ENCODE assay signal across 1 cellular context in the genomic region with DNA sequence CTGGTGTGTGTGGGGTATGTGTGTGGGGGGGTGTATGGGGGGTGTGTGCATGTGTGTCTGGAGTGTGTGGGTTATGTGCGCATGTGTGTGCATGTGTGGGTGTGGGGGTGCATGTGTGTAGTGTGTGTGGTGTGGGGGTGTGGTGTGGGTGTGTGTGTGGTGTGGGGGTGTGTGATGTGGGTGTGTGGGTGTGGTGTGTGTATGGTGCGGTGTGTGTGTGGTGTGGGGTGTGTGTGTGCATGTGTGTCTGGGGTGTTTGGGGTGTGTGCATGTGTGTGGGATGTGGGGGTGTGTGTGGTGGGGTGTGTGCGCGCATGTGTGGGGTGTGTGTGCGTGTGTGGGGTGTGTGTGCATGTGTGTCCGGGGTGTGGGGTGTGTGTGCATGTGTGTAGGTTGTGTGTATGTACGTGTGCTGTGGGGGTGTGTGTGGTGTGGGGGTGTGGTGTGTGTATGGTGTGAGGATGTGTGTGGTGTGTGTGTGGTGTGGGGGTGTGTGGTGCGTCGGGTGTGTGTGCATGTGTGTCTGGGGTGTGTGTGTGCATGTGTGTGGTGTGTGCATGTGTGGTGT.
TF ChIP-seq lines count a peak whose summit lies in the region.

No MANE protein-coding gene starts in this region.

TF ChIP-seq in HepG2, 621 proteins besides CTCF, POLR2A, EP300 and RAD21:
- TF ChIP-seq, protein P1, sequence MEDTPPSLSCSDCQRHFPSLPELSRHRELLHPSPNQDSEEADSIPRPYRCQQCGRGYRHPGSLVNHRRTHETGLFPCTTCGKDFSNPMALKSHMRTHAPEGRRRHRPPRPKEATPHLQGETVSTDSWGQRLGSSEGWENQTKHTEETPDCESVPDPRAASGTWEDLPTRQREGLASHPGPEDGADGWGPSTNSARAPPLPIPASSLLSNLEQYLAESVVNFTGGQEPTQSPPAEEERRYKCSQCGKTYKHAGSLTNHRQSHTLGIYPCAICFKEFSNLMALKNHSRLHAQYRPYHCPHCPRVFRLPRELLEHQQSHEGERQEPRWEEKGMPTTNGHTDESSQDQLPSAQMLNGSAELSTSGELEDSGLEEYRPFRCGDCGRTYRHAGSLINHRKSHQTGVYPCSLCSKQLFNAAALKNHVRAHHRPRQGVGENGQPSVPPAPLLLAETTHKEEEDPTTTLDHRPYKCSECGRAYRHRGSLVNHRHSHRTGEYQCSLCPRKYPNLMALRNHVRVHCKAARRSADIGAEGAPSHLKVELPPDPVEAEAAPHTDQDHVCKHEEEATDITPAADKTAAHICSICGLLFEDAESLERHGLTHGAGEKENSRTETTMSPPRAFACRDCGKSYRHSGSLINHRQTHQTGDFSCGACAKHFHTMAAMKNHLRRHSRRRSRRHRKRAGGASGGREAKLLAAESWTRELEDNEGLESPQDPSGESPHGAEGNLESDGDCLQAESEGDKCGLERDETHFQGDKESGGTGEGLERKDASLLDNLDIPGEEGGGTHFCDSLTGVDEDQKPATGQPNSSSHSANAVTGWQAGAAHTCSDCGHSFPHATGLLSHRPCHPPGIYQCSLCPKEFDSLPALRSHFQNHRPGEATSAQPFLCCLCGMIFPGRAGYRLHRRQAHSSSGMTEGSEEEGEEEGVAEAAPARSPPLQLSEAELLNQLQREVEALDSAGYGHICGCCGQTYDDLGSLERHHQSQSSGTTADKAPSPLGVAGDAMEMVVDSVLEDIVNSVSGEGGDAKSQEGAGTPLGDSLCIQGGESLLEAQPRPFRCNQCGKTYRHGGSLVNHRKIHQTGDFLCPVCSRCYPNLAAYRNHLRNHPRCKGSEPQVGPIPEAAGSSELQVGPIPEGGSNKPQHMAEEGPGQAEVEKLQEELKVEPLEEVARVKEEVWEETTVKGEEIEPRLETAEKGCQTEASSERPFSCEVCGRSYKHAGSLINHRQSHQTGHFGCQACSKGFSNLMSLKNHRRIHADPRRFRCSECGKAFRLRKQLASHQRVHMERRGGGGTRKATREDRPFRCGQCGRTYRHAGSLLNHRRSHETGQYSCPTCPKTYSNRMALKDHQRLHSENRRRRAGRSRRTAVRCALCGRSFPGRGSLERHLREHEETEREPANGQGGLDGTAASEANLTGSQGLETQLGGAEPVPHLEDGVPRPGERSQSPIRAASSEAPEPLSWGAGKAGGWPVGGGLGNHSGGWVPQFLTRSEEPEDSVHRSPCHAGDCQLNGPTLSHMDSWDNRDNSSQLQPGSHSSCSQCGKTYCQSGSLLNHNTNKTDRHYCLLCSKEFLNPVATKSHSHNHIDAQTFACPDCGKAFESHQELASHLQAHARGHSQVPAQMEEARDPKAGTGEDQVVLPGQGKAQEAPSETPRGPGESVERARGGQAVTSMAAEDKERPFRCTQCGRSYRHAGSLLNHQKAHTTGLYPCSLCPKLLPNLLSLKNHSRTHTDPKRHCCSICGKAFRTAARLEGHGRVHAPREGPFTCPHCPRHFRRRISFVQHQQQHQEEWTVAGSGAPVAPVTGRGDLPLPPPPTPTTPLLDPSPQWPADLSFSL (CRISPR knock-in tag; IDR thresholded peaks at IDR 0.05), result 0 out of 2 replicates have a peak, but pooled peaks have one; percentile 5
- TF ChIP-seq, protein P2, sequence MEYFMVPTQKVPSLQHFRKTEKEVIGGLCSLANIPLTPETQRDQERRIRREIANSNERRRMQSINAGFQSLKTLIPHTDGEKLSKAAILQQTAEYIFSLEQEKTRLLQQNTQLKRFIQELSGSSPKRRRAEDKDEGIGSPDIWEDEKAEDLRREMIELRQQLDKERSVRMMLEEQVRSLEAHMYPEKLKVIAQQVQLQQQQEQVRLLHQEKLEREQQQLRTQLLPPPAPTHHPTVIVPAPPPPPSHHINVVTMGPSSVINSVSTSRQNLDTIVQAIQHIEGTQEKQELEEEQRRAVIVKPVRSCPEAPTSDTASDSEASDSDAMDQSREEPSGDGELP (IDR thresholded peaks at IDR 0.05; ENCODE audit: borderline replicate concordance, low read depth), result no peak
